ENCODE assay signal across 1 cellular context in genomic region chr3:123066896-123067688, GRCh38.
TF ChIP-seq lines count a peak whose summit lies in the region.

TSS of gene PDIA5 (plus strand) at chr3:123067025. CDS start at chr3:123067165, 140 bp downstream.

TF ChIP-seq in K562, 482 proteins besides CTCF, POLR2A, EP300 and RAD21 (continued from another document and continues in another):
- TF ChIP-seq HOMEZ (CRISPR knock-in tag; IDR thresholded peaks at IDR 0.05) (no peak), KLF13 (tag; IDR thresholded peaks at IDR 0.05; ENCODE audit: borderline replicate concordance, low read depth) (no peak), CTCFL (IDR thresholded peaks at IDR 0.05; ENCODE audit: borderline replicate concordance, insufficient read depth, low read depth, low read length, poor library complexity, severe bottlenecking) (no peak), ZBTB8A (IDR thresholded peaks at IDR 0.05; ENCODE audit: partially characterized antibody) (no peak), FOXM1 (IDR thresholded peaks at IDR 0.05; ENCODE audit: low read depth) (no peak), FOXM1 (CRISPR knock-in tag; IDR thresholded peaks at IDR 0.05; ENCODE audit: low read depth) (no peak), ZNF57 (CRISPR knock-in tag; IDR thresholded peaks at IDR 0.05) (no peak), ZC3H8 (IDR thresholded peaks at IDR 0.05) (no peak), ETV6 (IDR thresholded peaks at IDR 0.05; ENCODE audit: borderline replicate concordance in 1 of 2, low read depth in 2 of 2, low read length in 1 of 2) (no peak), ETV6 (CRISPR knock-in tag; IDR thresholded peaks at IDR 0.05; ENCODE audit: borderline replicate concordance) (no peak), KDM5B (IDR thresholded peaks at IDR 0.05; ENCODE audit: insufficient replicate concordance, low read depth, low read length) (peak; percentile 66), ZNF143 (CRISPR knock-in tag; IDR thresholded peaks at IDR 0.05) (peak; percentile 91), FOS (IDR thresholded peaks at IDR 0.05; ENCODE audit: extremely low read depth, insufficient read length) (no peak), ZNF239 (CRISPR knock-in tag; IDR thresholded peaks at IDR 0.05) (no peak), HSF4 (CRISPR knock-in tag; IDR thresholded peaks at IDR 0.05; ENCODE audit: borderline replicate concordance) (no peak), BRD4 (IDR thresholded peaks at IDR 0.05) (no peak), ZNF212 (CRISPR knock-in tag; IDR thresholded peaks at IDR 0.05) (no peak), MCM2 (IDR thresholded peaks at IDR 0.05; ENCODE audit: low read depth) (no peak), SNRNP70 (optimal IDR thresholded peaks at IDR 0.05; ENCODE audit: low read depth, low read length) (no peak), ZNF592 (IDR thresholded peaks at IDR 0.05) (no peak), CUX1 (CRISPR knock-in tag; IDR thresholded peaks at IDR 0.05) (no peak), KDM1A (IDR thresholded peaks at IDR 0.05) (no peak), RBM39 (optimal IDR thresholded peaks at IDR 0.05; ENCODE audit: low read depth, low read length) (no peak), EGR1 (conservative IDR thresholded peaks at IDR 0.05) (0 out of 2 replicates have a peak, but pooled peaks have one; percentile 18), SNIP1 (IDR thresholded peaks at IDR 0.05; ENCODE audit: low read depth) (no peak), NBN (IDR thresholded peaks at IDR 0.05; ENCODE audit: low read depth) (no peak), ZNF766 (CRISPR knock-in tag; conservative IDR thresholded peaks at IDR 0.05) (no peak), ARHGAP35 (IDR thresholded peaks at IDR 0.05; ENCODE audit: partially characterized antibody) (no peak), CREM (IDR thresholded peaks at IDR 0.05; ENCODE audit: low read depth) (peak; percentile 74), SRSF9 (IDR thresholded peaks at IDR 0.05; ENCODE audit: borderline replicate concordance, low read depth, low read length) (no peak), DACH1 (IDR thresholded peaks at IDR 0.05; ENCODE audit: partially characterized antibody) (peak; percentile 49), LARP7 (IDR thresholded peaks at IDR 0.05) (no peak), MCM3 (IDR thresholded peaks at IDR 0.05) (no peak), MAFK (IDR thresholded peaks at IDR 0.05; ENCODE audit: low read length) (no peak), ZNF24 (IDR thresholded peaks at IDR 0.05) (no peak), FOXA1 (IDR thresholded peaks at IDR 0.05; ENCODE audit: borderline replicate concordance) (no peak), TEAD2 (tag; IDR thresholded peaks at IDR 0.05) (no peak), RBBP5 (IDR thresholded peaks at IDR 0.05; ENCODE audit: borderline replicate concordance, insufficient read depth, low read length, poor library complexity, severe bottlenecking) (peak; percentile 39), KLF1 (tag; IDR thresholded peaks at IDR 0.05) (no peak)
- TF ChIP-seq, protein P1, sequence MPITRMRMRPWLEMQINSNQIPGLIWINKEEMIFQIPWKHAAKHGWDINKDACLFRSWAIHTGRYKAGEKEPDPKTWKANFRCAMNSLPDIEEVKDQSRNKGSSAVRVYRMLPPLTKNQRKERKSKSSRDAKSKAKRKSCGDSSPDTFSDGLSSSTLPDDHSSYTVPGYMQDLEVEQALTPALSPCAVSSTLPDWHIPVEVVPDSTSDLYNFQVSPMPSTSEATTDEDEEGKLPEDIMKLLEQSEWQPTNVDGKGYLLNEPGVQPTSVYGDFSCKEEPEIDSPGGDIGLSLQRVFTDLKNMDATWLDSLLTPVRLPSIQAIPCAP (CRISPR knock-in tag; IDR thresholded peaks at IDR 0.05; ENCODE audit: borderline replicate concordance), result no peak; the same call in 1 of the 2 replicates
- TF ChIP-seq, protein P2, sequence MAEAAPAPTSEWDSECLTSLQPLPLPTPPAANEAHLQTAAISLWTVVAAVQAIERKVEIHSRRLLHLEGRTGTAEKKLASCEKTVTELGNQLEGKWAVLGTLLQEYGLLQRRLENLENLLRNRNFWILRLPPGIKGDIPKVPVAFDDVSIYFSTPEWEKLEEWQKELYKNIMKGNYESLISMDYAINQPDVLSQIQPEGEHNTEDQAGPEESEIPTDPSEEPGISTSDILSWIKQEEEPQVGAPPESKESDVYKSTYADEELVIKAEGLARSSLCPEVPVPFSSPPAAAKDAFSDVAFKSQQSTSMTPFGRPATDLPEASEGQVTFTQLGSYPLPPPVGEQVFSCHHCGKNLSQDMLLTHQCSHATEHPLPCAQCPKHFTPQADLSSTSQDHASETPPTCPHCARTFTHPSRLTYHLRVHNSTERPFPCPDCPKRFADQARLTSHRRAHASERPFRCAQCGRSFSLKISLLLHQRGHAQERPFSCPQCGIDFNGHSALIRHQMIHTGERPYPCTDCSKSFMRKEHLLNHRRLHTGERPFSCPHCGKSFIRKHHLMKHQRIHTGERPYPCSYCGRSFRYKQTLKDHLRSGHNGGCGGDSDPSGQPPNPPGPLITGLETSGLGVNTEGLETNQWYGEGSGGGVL (CRISPR knock-in tag; IDR thresholded peaks at IDR 0.05), result no peak
- TF ChIP-seq, protein P3, sequence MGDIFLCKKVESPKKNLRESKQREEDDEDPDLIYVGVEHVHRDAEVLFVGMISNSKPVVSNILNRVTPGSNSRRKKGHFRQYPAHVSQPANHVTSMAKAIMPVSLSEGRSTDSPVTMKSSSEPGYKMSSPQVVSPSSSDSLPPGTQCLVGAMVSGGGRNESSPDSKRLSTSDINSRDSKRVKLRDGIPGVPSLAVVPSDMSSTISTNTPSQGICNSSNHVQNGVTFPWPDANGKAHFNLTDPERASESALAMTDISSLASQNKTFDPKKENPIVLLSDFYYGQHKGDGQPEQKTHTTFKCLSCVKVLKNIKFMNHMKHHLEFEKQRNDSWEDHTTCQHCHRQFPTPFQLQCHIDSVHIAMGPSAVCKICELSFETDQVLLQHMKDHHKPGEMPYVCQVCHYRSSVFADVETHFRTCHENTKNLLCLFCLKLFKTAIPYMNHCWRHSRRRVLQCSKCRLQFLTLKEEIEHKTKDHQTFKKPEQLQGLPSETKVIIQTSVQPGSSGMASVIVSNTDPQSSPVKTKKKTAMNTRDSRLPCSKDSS (IDR thresholded peaks at IDR 0.05; ENCODE audit: low read depth, partially characterized antibody), result no peak
- TF ChIP-seq, protein P4, sequence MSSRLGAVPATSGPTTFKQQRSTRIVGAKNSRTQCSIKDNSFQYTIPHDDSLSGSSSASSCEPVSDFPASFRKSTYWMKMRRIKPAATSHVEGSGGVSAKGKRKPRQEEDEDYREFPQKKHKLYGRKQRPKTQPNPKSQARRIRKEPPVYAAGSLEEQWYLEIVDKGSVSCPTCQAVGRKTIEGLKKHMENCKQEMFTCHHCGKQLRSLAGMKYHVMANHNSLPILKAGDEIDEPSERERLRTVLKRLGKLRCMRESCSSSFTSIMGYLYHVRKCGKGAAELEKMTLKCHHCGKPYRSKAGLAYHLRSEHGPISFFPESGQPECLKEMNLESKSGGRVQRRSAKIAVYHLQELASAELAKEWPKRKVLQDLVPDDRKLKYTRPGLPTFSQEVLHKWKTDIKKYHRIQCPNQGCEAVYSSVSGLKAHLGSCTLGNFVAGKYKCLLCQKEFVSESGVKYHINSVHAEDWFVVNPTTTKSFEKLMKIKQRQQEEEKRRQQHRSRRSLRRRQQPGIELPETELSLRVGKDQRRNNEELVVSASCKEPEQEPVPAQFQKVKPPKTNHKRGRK (tag; IDR thresholded peaks at IDR 0.05), result no peak
- TF ChIP-seq, protein P5, sequence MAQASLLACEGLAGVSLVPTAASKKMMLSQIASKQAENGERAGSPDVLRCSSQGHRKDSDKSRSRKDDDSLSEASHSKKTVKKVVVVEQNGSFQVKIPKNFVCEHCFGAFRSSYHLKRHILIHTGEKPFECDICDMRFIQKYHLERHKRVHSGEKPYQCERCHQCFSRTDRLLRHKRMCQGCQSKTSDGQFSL (CRISPR knock-in tag; IDR thresholded peaks at IDR 0.05), result no peak
- TF ChIP-seq, protein P5 (tag; IDR thresholded peaks at IDR 0.05), result no peak
- TF ChIP-seq, protein P6, sequence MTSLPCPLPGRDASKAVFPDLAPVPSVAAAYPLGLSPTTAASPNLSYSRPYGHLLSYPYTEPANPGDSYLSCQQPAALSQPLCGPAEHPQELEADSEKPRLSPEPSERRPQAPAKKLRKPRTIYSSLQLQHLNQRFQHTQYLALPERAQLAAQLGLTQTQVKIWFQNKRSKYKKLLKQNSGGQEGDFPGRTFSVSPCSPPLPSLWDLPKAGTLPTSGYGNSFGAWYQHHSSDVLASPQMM (CRISPR knock-in tag; IDR thresholded peaks at IDR 0.05), result no peak
